ENCODE assay signal across 8 cellular contexts in the genomic region with DNA sequence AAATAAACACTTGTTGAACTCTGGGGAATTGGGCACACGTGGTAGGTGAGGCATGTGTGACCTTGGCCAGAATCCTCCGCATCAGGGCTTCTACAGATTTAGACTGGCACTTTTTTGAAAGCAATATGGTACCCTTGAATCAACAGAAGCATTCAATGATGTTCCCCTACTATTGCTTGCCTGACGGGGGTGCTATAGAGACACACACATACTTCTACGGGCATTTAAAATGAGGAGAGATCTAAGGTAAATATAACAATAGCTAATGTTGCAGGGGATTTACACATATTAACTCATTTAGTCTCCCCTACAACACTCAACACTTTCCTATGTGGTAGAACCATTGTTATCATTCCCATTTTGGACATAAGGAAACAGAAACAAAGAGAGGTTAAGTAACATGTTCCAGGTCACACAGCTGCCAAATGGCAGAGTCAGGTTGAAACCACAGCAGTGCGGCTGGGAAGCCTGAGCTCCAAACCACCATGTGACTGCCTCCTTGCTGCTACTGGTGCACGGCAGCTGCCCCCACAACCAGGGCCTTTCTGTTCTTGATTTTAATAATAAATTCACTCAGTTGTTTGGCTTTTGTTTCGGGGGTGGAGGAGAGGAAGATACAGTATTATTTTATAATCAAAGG.
DNase-seq lines count a peak whose midpoint lies in the region; ATAC-seq and TF ChIP-seq lines count a peak whose summit lies in the region.
"Had no signal": no experiment of that assay in that cellular context is flagged by ENCODE, and none has a peak within 500 bp of the region (broad histone marks: within the 10 kb centered on the region; RNA-seq: fewer than 3 reads in every experiment).

No MANE protein-coding gene starts in this region.

- 87 to 93% methylated on average over 7 of the region's 7 CpGs for whole genome bisulfite sequencing in upper lobe of left lung, 2 donors

- no peak for TF ChIP-seq POLR2A in upper lobe of left lung (IDR thresholded peaks at IDR 0.05)

- no peaks in the 10 kb centered on the region for H3K36me3 ChIP-seq in upper lobe of left lung

- no peak overlapping the region for H3K27ac ChIP-seq in upper lobe of left lung

- TF ChIP-seq CTCF in upper lobe of left lung (IDR thresholded peaks at IDR 0.05) = no peak

- no peaks in the 10 kb centered on the region for H3K4me1 ChIP-seq in upper lobe of left lung

- no peaks in the 10 kb centered on the region for H3K9me3 ChIP-seq in upper lobe of left lung
- H3K9me3 ChIP-seq: mucosa of descending colon had no signal

- H3K4me3 ChIP-seq in upper lobe of left lung = no peak overlapping the region
- H3K4me3 ChIP-seq: mucosa of descending colon had no signal

- ATAC-seq in GM18517 (IDR thresholded peaks at IDR 0.05; ENCODE audit: unreplicated experiment) = peak; percentile 80
- peak; percentile 83 for ATAC-seq in GM21447 (IDR thresholded peaks at IDR 0.05; ENCODE audit: unreplicated experiment)
- ATAC-seq in HG03378 (IDR thresholded peaks at IDR 0.05; ENCODE audit: unreplicated experiment) = peak; percentile 86
- no peak for ATAC-seq in upper lobe of left lung (ENCODE audit: low FRiP score in 2 of 2)
- ATAC-seq: mucosa of descending colon had no signal

- no peak for TF ChIP-seq EP300 in upper lobe of left lung (IDR thresholded peaks at IDR 0.05)

- peak; percentile 11 for DNase-seq in germinal center (ENCODE audit: low spot score)
- DNase-seq in activated CD4-positive, CD25-positive, alpha-beta regulatory T cell (lab: John Stamatoyannopoulos, UW) = no peak
- no peak for DNase-seq in SW 1271 (lab: John Stamatoyannopoulos, UW)
- no peak for DNase-seq in upper lobe of left lung
- DNase-seq: mucosa of descending colon had no signal

- no peaks in the 10 kb centered on the region for H3K27me3 ChIP-seq in upper lobe of left lung

Comparison
In these comparisons a context has a peak if more than half of its experiments do, and no peak if none do; other contexts are left out.
1. ATAC-seq: peak in GM18517 (single experiment), GM21447 (single experiment) and HG03378 (single experiment); none in upper lobe of left lung (0 of 2).